Comparison of ENCODE assay signal across 8 cellular contexts in genomic region chr6:162726997-162727346, GRCh38. TPM values are rescaled to one million over a fixed set of nuclear protein-coding genes. Genes with fewer than 3 reads are reported as not detected.
A peak's percentile ranks its signal among the peaks of the same experiment; 100 is the strongest.
DNase-seq lines count a peak whose midpoint lies in the region; ATAC-seq and TF ChIP-seq lines count a peak whose summit lies in the region.

No MANE protein-coding gene starts in this region.

- no peak overlapping the region for H3K27ac Mint-ChIP-seq in WTC11

- DNase-seq in GM13977 (ENCODE audit: low spot score), result peak; percentile 27
- DNase-seq in WTC11 (ENCODE audit: low spot score), result no peak
- DNase-seq in globus pallidus (ENCODE audit: low spot score), result peak; percentile 24
- peak; percentile 5 for DNase-seq in prostate gland (ENCODE audit: low spot score)
- DNase-seq in NCI-H345 treated with DMSO at 0.1 percent for 48 hours (lab: John Stamatoyannopoulos, UW; ENCODE audit: unreplicated experiment), result no peak
- no peak for DNase-seq in COLO668 (lab: John Stamatoyannopoulos, UW; ENCODE audit: unreplicated experiment)
- no peak for DNase-seq in activated gamma-delta T cell treated with Interleukin-2 at 50 U/mL for 16 hours

- intact Hi-C loops in prostate gland (cut with DNase I), result loop anchor here (10.0 kb wide), 1 partner anchor 102 kb away; no protein-coding TSS in a partner anchor

- H3K4me3 Mint-ChIP-seq in WTC11, result peak overlapping the region; percentile 89

- no peaks in the 10 kb centered on the region for H3K36me3 Mint-ChIP-seq in WTC11

- in situ Hi-C loops in GM13977 (cut with MboI; ENCODE audit: low pct_unique_long_range_greater_than_20kb, low sequenced_read_pairs, unreplicated experiment), result no loop called here

- peak overlapping the region; percentile 78 to 81 for H3K27ac ChIP-seq in prostate gland

- peaks cover 13% of the 10 kb centered on the region for H3K27me3 Mint-ChIP-seq in WTC11 (ENCODE audit: low read depth)

- no peaks in the 10 kb centered on the region for H3K9me3 ChIP-seq in prostate gland

- H3K4me1 ChIP-seq in prostate gland (replicated peaks), result no peaks in the 10 kb centered on the region

- peak overlapping the region; percentile 75 to 88 for H3K4me3 ChIP-seq in prostate gland

- H3K9me3 Mint-ChIP-seq in WTC11, result no peaks in the 10 kb centered on the region

- 2% methylated on average over 14 of the region's 14 CpGs for WGBS in prostate gland

- CTCF ChIA-PET in WTC11 (lab: Charles Lee), result interaction anchor here (1.8 kb wide), 1 partner anchor 285 kb away, joined by 9 read pairs; no protein-coding TSS in a partner anchor

- peak; percentile 4 for ATAC-seq in HG02943 (IDR thresholded peaks at IDR 0.05; ENCODE audit: low read depth, unreplicated experiment)
- ATAC-seq in WTC11, result peak; percentile 7

- no peaks in the 10 kb centered on the region for H3K27me3 ChIP-seq in prostate gland (replicated peaks; ENCODE audit: insufficient read depth)

- POLR2A ChIA-PET in WTC11 (lab: Charles Lee), result no interaction called here

- no peak for TF ChIP-seq POLR2A in prostate gland (IDR thresholded peaks at IDR 0.05)

- TF ChIP-seq CTCF in GM13977 (IDR thresholded peaks at IDR 0.05; ENCODE audit: extremely low read depth, insufficient read depth, missing control alignments) (no peak), WTC11 (IDR thresholded peaks at IDR 0.05) (no peak), prostate gland (IDR thresholded peaks at IDR 0.05) (no peak)

- no peaks in the 10 kb centered on the region for H3K36me3 ChIP-seq in prostate gland

- peaks cover 17% of the 10 kb centered on the region for H3K4me1 Mint-ChIP-seq in WTC11

TF ChIP-seq in WTC11, 78 proteins besides CTCF, POLR2A, EP300 and RAD21:
- no peak for TF ChIP-seq ZNF263 (CRISPR knock-in tag; IDR thresholded peaks at IDR 0.05; ENCODE audit: low read depth)
- TF ChIP-seq CREM (CRISPR knock-in tag; IDR thresholded peaks at IDR 0.05), result no peak

RNA-seq across cellular contexts. Expression of gene PRKN, which starts 0.6 kb away (rescaled TPM):
- total RNA-seq in WTC11 (2021), result 0.59 to 1.0 TPM (median 1.0 TPM) in 3 replicates
- total RNA-seq in prostate gland, result 10 to 100 TPM; 10.7 to 21.2 TPM

RNA-seq across cellular contexts. Expression of gene PACRG, which starts 0.8 kb away (rescaled TPM):
- total RNA-seq in WTC11 (2021) (0.44 TPM in 2 of 3 replicates, not detected in the other), prostate gland (10 to 100 TPM in 1 of 2 donors, 1 to 10 TPM in 1; 2.9 to 63.8 TPM)

Comparison
In these comparisons a context has a peak if more than half of its experiments do, and no peak if none do; other contexts are left out.
1. DNase-seq: peak in GM13977 (single experiment), globus pallidus (single experiment) and prostate gland (single experiment); none in WTC11 (single experiment), NCI-H345 treated with DMSO at 0.1 percent for 48 hours (single experiment), COLO668 (single experiment) and activated gamma-delta T cell treated with Interleukin-2 at 50 U/mL for 16 hours (single experiment).